ENCODE assay signal across 13 cellular contexts in genomic region chr6:117399924-117400323, GRCh38. TPM values are rescaled to one million over a fixed set of nuclear protein-coding genes. Genes with fewer than 3 reads are reported as not detected.
DNase-seq lines count a peak whose midpoint lies in the region; ATAC-seq and TF ChIP-seq lines count a peak whose summit lies in the region.
"Had no signal": no experiment of that assay in that cellular context is flagged by ENCODE, and none has a peak within 500 bp of the region (broad histone marks: within the 10 kb centered on the region; RNA-seq: fewer than 3 reads in every experiment).

No MANE protein-coding gene starts in this region.

- ATAC-seq in left colon = peak; percentile 61
- ATAC-seq in GM18505 (IDR thresholded peaks at IDR 0.05; ENCODE audit: unreplicated experiment) = no peak
- ATAC-seq in GM21529 (IDR thresholded peaks at IDR 0.05; ENCODE audit: unreplicated experiment) = no peak
- ATAC-seq in GM21447 (IDR thresholded peaks at IDR 0.05; ENCODE audit: unreplicated experiment) = no peak

- no peak overlapping the region for H3K4me3 ChIP-seq in AG09309 (ENCODE audit: control insufficient read depth, low read depth, low read length)

- intact Hi-C loops in left colon (cut with DNase I, micrococcal nuclease) = no loop called here

- no peak for TF ChIP-seq POLR2A in GM18505 (IDR thresholded peaks at IDR 0.05; ENCODE audit: borderline replicate concordance, extremely low read depth, insufficient read depth, insufficient read length)

- POLR2A ChIA-PET in HEK293T (lab: Yijun Ruan, JAX) = no interaction called here

- TF ChIP-seq CTCF in AG09309 (IDR thresholded peaks at IDR 0.05; ENCODE audit: control insufficient read depth, insufficient read depth, low read depth, low read length, missing control alignments) = peak; percentile 42

- DNase-seq in AG09309 (ENCODE audit: low read depth) (no peak), HEK293T (ENCODE audit: extremely low spot score) (peak; percentile 40), astrocyte of the hippocampus (ENCODE audit: low read depth, low spot score) (peak; percentile 24), left colon (no peak), NCI-H187 treated with DMSO at 0.1 percent for 48 hours (lab: John Stamatoyannopoulos, UW) (no peak)
- DNase-seq: activated CD4-positive, alpha-beta T cell treated with anti-CD3 and anti-CD28 coated beads for 48 hours; activated naive CD8-positive, alpha-beta T cell treated with anti-CD3 and anti-CD28 coated beads, Interleukin-2, amount 10 ng/mL, durations not matched to agents 7 days and 5 days; naive B cell; stimulated activated CD4-positive, alpha-beta T cell treated with anti-CD3 and anti-CD28 coated beads, Interleukin-4, amount 100 ng/mL, for 1 hour had no signal

- CTCF ChIA-PET in HEK293T (lab: Yijun Ruan, JAX) = interaction anchor here (0.9 kb wide), 2 partner anchors 9 to 50 kb away, joined by 3 to 4 read pairs; no protein-coding TSS in a partner anchor

TF ChIP-seq in HEK293T, 16 proteins besides CTCF, POLR2A, EP300 and RAD21:
- TF ChIP-seq HDGF (IDR thresholded peaks at IDR 0.05; ENCODE audit: borderline replicate concordance) (no peak), NFRKB (IDR thresholded peaks at IDR 0.05) (no peak), L3MBTL2 (conservative IDR thresholded peaks at IDR 0.05) (no peak), SP1 (IDR thresholded peaks at IDR 0.05) (no peak), LEF1 (IDR thresholded peaks at IDR 0.05; ENCODE audit: borderline replicate concordance) (no peak), ARNT (IDR thresholded peaks at IDR 0.05) (no peak), FOXM1 (IDR thresholded peaks at IDR 0.05; ENCODE audit: borderline replicate concordance) (no peak), ELF4 (IDR thresholded peaks at IDR 0.05) (no peak), CTBP1 (IDR thresholded peaks at IDR 0.05; ENCODE audit: borderline replicate concordance) (no peak), BHLHE40 (IDR thresholded peaks at IDR 0.05; ENCODE audit: borderline replicate concordance) (no peak), FOXK2 (IDR thresholded peaks at IDR 0.05) (no peak), TARDBP (IDR thresholded peaks at IDR 0.05) (no peak), PKNOX1 (IDR thresholded peaks at IDR 0.05) (no peak), SUZ12 (IDR thresholded peaks at IDR 0.05) (no peak), FOXA1 (IDR thresholded peaks at IDR 0.05) (no peak), ZNF384 (IDR thresholded peaks at IDR 0.05) (no peak)

RNA-seq across cellular contexts. Expression of gene ROS1, which starts 25.8 kb away (rescaled TPM):
- 1 to 10 TPM; 1.7 to 2.6 TPM for total RNA-seq in left colon
- total RNA-seq: activated naive CD8-positive, alpha-beta T cell treated with anti-CD3 and anti-CD28 coated beads, Interleukin-2, amount 10 ng/mL, durations not matched to agents 7 days and 5 days; urinary bladder had no signal

Comparison
In these comparisons a context has a peak if more than half of its experiments do, and no peak if none do; other contexts are left out.
1. DNase-seq: peak in HEK293T (single experiment) and astrocyte of the hippocampus (single experiment); none in AG09309 (single experiment), left colon (0 of 2) and NCI-H187 treated with DMSO at 0.1 percent for 48 hours (single experiment).